23 cellular contexts compared by ENCODE assay signal in the genomic region with DNA sequence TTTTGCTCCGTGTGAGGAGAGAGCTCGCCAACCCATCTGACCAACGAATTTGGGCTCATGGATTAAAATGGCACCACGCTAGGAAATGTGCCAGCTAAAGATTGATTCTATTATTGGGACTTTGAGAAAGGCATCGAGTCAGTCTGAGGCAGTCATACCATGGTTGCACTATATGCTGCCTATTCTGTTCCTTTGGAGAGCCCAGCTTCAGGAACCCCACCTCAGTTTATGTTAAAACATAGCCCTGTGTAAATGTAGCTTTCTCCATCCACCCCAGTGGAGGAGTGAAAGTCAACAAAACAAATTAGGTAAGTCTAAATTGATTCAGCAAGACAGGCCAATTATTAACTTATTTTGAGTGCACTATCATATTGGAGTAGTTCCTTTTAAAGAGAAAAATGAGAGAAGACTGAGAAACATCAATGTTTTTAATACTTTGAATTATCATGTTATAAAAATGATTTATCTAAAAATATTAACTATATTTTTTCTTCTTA. TPM values are rescaled to one million over a fixed set of nuclear protein-coding genes. Genes with fewer than 3 reads are reported as not detected.
"Had no signal": no experiment of that assay in that cellular context is flagged by ENCODE, and none has a peak within 500 bp of the region (broad histone marks: within the 10 kb centered on the region; RNA-seq: fewer than 3 reads in every experiment).

No MANE protein-coding gene starts in this region.

- H3K36me3 ChIP-seq: left ventricle myocardium inferior, spleen, thoracic aorta had no signal

- DNase-seq: activated naive CD4-positive, alpha-beta T cell; activated naive CD8-positive, alpha-beta T cell treated with anti-CD3 and anti-CD28 coated beads for 36 hours; activated T-cell treated with anti-CD3 and anti-CD28 coated beads, Interleukin-2, amount 50 U/mL, for 1 hour; endodermal cell; left ventricle myocardium inferior; mucosa of descending colon; naive B cell; occipital lobe; retina; spleen; stimulated activated CD4-positive, alpha-beta T cell treated with anti-CD3 and anti-CD28 coated beads, Interleukin-4, amount 100 ng/mL, for 1 hour; stimulated activated naive CD4-positive, alpha-beta T cell; T-cell had no signal

- ATAC-seq: activated T-helper 17 cell treated with anti-CD3 and anti-CD28 coated beads, Interleukin-2, amount 50 U/mL, for 72 hours; mucosa of descending colon; T-cell had no signal

- H3K27ac ChIP-seq: coronary artery, left ventricle myocardium inferior, spleen, thoracic aorta had no signal

- H3K9me3 Mint-ChIP-seq: activated naive CD8-positive, alpha-beta T cell treated with anti-CD3 and anti-CD28 coated beads for 36 hours; activated T-helper 17 cell treated with anti-CD3 and anti-CD28 coated beads, Interleukin-2, amount 50 U/mL, for 72 hours; endodermal cell; memory B cell; naive B cell; neural crest cell; T-cell; WTC11 had no signal

- H3K4me3 ChIP-seq: coronary artery, left ventricle myocardium inferior, mucosa of descending colon, spleen, thoracic aorta had no signal

- H3K27ac Mint-ChIP-seq: activated naive CD8-positive, alpha-beta T cell treated with anti-CD3 and anti-CD28 coated beads for 36 hours; activated T-helper 17 cell treated with anti-CD3 and anti-CD28 coated beads, Interleukin-2, amount 50 U/mL, for 72 hours; endodermal cell; memory B cell; naive B cell; T-cell; WTC11 had no signal

- H3K36me3 Mint-ChIP-seq: activated naive CD8-positive, alpha-beta T cell treated with anti-CD3 and anti-CD28 coated beads for 36 hours; memory B cell; naive B cell; T-cell; WTC11 had no signal

- H3K4me1 Mint-ChIP-seq: activated naive CD8-positive, alpha-beta T cell treated with anti-CD3 and anti-CD28 coated beads for 36 hours; activated T-helper 17 cell treated with anti-CD3 and anti-CD28 coated beads, Interleukin-2, amount 50 U/mL, for 72 hours; naive B cell; T-cell had no signal

- H3K4me3 Mint-ChIP-seq: activated naive CD8-positive, alpha-beta T cell treated with anti-CD3 and anti-CD28 coated beads for 36 hours; activated T-helper 17 cell treated with anti-CD3 and anti-CD28 coated beads, Interleukin-2, amount 50 U/mL, for 72 hours; endodermal cell; memory B cell; naive B cell; neural crest cell; T-cell; WTC11 had no signal

- H3K4me1 ChIP-seq: left ventricle myocardium inferior, spleen had no signal

- H3K9me3 ChIP-seq: left ventricle myocardium inferior, mucosa of descending colon, spleen, thoracic aorta had no signal

RNA-seq across cellular contexts. Expression of a gene that starts 24.5 kb away (rescaled TPM):
- total RNA-seq: activated naive CD8-positive, alpha-beta T cell treated with anti-CD3 and anti-CD28 coated beads for 36 hours; activated T-helper 17 cell treated with anti-CD3 and anti-CD28 coated beads, Interleukin-2, amount 50 U/mL, for 72 hours; endodermal cell; kidney epithelial cell; left ventricle myocardium inferior; mucosa of descending colon; neural crest cell; occipital lobe; spleen; T-cell; thoracic aorta; ureter; WTC11 had no signal
- polyA plus RNA-seq: fibroblast of lung had no signal

RNA-seq across cellular contexts. Expression of a gene that starts 51.2 kb away (rescaled TPM):
- total RNA-seq: activated naive CD8-positive, alpha-beta T cell treated with anti-CD3 and anti-CD28 coated beads for 36 hours; activated T-helper 17 cell treated with anti-CD3 and anti-CD28 coated beads, Interleukin-2, amount 50 U/mL, for 72 hours; bronchial epithelial cell; endodermal cell; fibroblast of lung; kidney epithelial cell; left ventricle myocardium inferior; mucosa of descending colon; neural crest cell; occipital lobe; spleen; T-cell; thoracic aorta; ureter; WTC11 had no signal
- polyA plus RNA-seq: fibroblast of lung, spleen had no signal
